ENCODE assay signal across 8 cellular contexts in genomic region chrX:45710081-45710801, GRCh38.
DNase-seq lines count a peak whose midpoint lies in the region; ATAC-seq and TF ChIP-seq lines count a peak whose summit lies in the region.

No MANE protein-coding gene starts in this region.

- DNase-seq in Calu3 = peak; percentile 32
- peak; percentile 96 for DNase-seq in IMR-90
- peak; percentile 66 for DNase-seq in adipocyte (ENCODE audit: low read depth)
- DNase-seq in stimulated activated CD4-positive, alpha-beta T cell treated with anti-CD3 and anti-CD28 coated beads, Interleukin-2, amount 100 ng/mL, for 4 hours (ENCODE audit: low read depth) = peak; percentile 11
- DNase-seq in right lobe of liver = no peak
- DNase-seq in cerebellum (ENCODE audit: low spot score) = no peak
- no peak for DNase-seq in NCI-H345 (lab: John Stamatoyannopoulos, UW)

- H4K91ac ChIP-seq in IMR-90 (ENCODE audit: insufficient read depth, low read depth, low read length) = peak overlapping the region; percentile 80

- BruUV-seq in Calu3 (replicated peaks; lab: Mats Ljungman, UMichigan) (no TSS peak), IMR-90 (replicated peaks; lab: Mats Ljungman, UMichigan) (no TSS peak)

- peak overlapping the region; percentile 95 for H2BK20ac ChIP-seq in IMR-90 (ENCODE audit: low read depth, low read length)

- H3K79me1 ChIP-seq in IMR-90 (ENCODE audit: low read depth in 1 of 2, low read length in 2 of 2) = peaks cover 4 to 16% of the 10 kb centered on the region in 2 experiments; a peak in 2 of 4 replicates

- peaks cover 13% of the 10 kb centered on the region for H3K4me1 ChIP-seq in IMR-90 (ENCODE audit: control insufficient read depth, insufficient read depth, low read length)
- peaks cover 50% of the 10 kb centered on the region for H3K4me1 ChIP-seq in adipocyte (ENCODE audit: control insufficient read depth, insufficient read depth, low read length)
- no peaks in the 10 kb centered on the region for H3K4me1 ChIP-seq in right lobe of liver

- H3K23ac ChIP-seq in IMR-90 (ENCODE audit: low read depth, low read length) = peak overlapping the region; percentile 98

- no peaks in the 10 kb centered on the region for H3K27me3 ChIP-seq in IMR-90 (ENCODE audit: control insufficient read depth, insufficient read depth, low read length)
- H3K27me3 ChIP-seq in adipocyte (replicated peaks; ENCODE audit: control insufficient read depth, insufficient read depth, low read length) = no peaks in the 10 kb centered on the region
- no peaks in the 10 kb centered on the region for H3K27me3 ChIP-seq in right lobe of liver

- H2BK15ac ChIP-seq in IMR-90 (ENCODE audit: low read depth, low read length) = peak overlapping the region; percentile 24; the same call in 2 of the 3 replicates

- peak overlapping the region; percentile 27; the same call in 1 of the 2 replicates for H4K5ac ChIP-seq in IMR-90 (ENCODE audit: low read depth, low read length)

- no peaks in the 10 kb centered on the region for H3K9me3 Mint-ChIP-seq in Calu3 (ENCODE audit: low read depth, unreplicated experiment)

- ATAC-seq in GM21529 (IDR thresholded peaks at IDR 0.05; ENCODE audit: unreplicated experiment) = peak; percentile 91
- peak; percentile 71 for ATAC-seq in IMR-90 (ENCODE audit: low read depth)
- no peak for ATAC-seq in right lobe of liver

- peak overlapping the region; percentile 7; the same call in 1 of the 2 replicates for H3K9ac ChIP-seq in IMR-90 (ENCODE audit: low read depth, low read length)
- H3K9ac ChIP-seq in adipocyte (ENCODE audit: low read length) = peak overlapping the region; percentile 74

- H2AK9ac ChIP-seq in IMR-90 (replicated peaks; ENCODE audit: low read depth, low read length, poor library complexity) = peak overlapping the region; percentile 71

- H3K14ac ChIP-seq in IMR-90 (replicated peaks; ENCODE audit: low read depth, low read length) = peak overlapping the region; percentile 79

- no peak for TF ChIP-seq CTCF in Calu3 (IDR thresholded peaks at IDR 0.05; ENCODE audit: unreplicated experiment)
- TF ChIP-seq CTCF in IMR-90 (conservative IDR thresholded peaks at IDR 0.05; ENCODE audit: low read depth, low read length) = no peak
- no peak for TF ChIP-seq CTCF in right lobe of liver (IDR thresholded peaks at IDR 0.05)

- H3K9me3 ChIP-seq in IMR-90 (ENCODE audit: control insufficient read depth, insufficient read depth, low read length) = no peaks in the 10 kb centered on the region
- H3K9me3 ChIP-seq in adipocyte (ENCODE audit: control insufficient read depth, low read length) = no peaks in the 10 kb centered on the region
- no peaks in the 10 kb centered on the region for H3K9me3 ChIP-seq in right lobe of liver

- H3K27me3 Mint-ChIP-seq in Calu3 (ENCODE audit: unreplicated experiment) = no peaks in the 10 kb centered on the region

- H3K56ac ChIP-seq in IMR-90 (ENCODE audit: extremely low read depth, insufficient read depth, low read length) = peak overlapping the region; percentile 84

- intact Hi-C loops in Calu3 (cut with micrococcal nuclease; ENCODE audit: unreplicated experiment) = no loop called here
- intact Hi-C loops in IMR-90 (cut with micrococcal nuclease) = loop anchor here (1.0 to 2.0 kb wide), 3 partner anchors 41 to 231 kb away; no protein-coding TSS in a partner anchor
- intact Hi-C loops in right lobe of liver (cut with DNase I) = no loop called here

- TF ChIP-seq POLR2A in IMR-90 (IDR thresholded peaks at IDR 0.05; ENCODE audit: low read depth, low read length) (no peak), right lobe of liver (IDR thresholded peaks at IDR 0.05) (no peak)

- H3K4me3 ChIP-seq in IMR-90 (ENCODE audit: insufficient read depth, low read depth, low read length) (no peak overlapping the region), adipocyte (ENCODE audit: low read length) (no peak overlapping the region), right lobe of liver (no peak overlapping the region)

- no peak overlapping the region for H2AFZ ChIP-seq in IMR-90 (replicated peaks; ENCODE audit: low read length, poor library complexity)

- H4K8ac ChIP-seq in IMR-90 (ENCODE audit: low read depth in 2 of 2, low read length in 2 of 2) = peak overlapping the region; percentile 21 to 92

- no peaks in the 10 kb centered on the region for H3K9me1 ChIP-seq in IMR-90 (ENCODE audit: insufficient read depth, low read length)

- H3K27ac ChIP-seq in IMR-90 (ENCODE audit: insufficient read depth, low read length) (peak overlapping the region; percentile 58), right lobe of liver (no peak overlapping the region)

- WGBS in IMR-90 (ENCODE audit: extremely low coverage in 2 of 2, insufficient read length in 1 of 2), 2 experiments = no CpG with 5 or more reads among the region's 2 CpGs
- WGBS in right lobe of liver (ENCODE audit: insufficient coverage, low coverage, low lambda C conversion rate, missing lambda C conversion rate) = 24% methylated on average over 2 of the region's 2 CpGs

- in situ Hi-C loops in IMR-90 (cut with MboI; ENCODE audit: low sequenced_read_pairs) = no loop called here

- H3K4ac ChIP-seq in IMR-90 (ENCODE audit: low read depth, low read length) = peak overlapping the region; percentile 93

- H3K36me3 ChIP-seq in IMR-90 (ENCODE audit: control insufficient read depth, insufficient read depth, low read length) (no peaks in the 10 kb centered on the region), adipocyte (ENCODE audit: control insufficient read depth, insufficient read depth, low read length, severe bottlenecking) (no peaks in the 10 kb centered on the region), right lobe of liver (no peaks in the 10 kb centered on the region)

- dilution Hi-C loops in IMR-90 (cut with HindIII; ENCODE audit: low sequenced_read_pairs, unreplicated experiment) = no loop called here

- H4K20me1 ChIP-seq in IMR-90 (ENCODE audit: insufficient read depth, low read length) = no peaks in the 10 kb centered on the region

- POLR2A ChIA-PET in IMR-90 (lab: Charles Lee; ENCODE audit: unreplicated experiment) = interaction anchor here (0.6 to 1.5 kb wide), 2 partner anchors 60 to 123 kb away, joined by 3 to 7 read pairs; no protein-coding TSS in a partner anchor

- peak overlapping the region; percentile 25 for H2AK5ac ChIP-seq in IMR-90 (ENCODE audit: low read depth, low read length)

- H3K27ac Mint-ChIP-seq in Calu3 (ENCODE audit: unreplicated experiment) = peak overlapping the region; percentile 88

- peak overlapping the region; percentile 40 for H3K4me3 Mint-ChIP-seq in Calu3 (ENCODE audit: low read depth, unreplicated experiment)

- H3K36me3 Mint-ChIP-seq in Calu3 (ENCODE audit: insufficient read depth, unreplicated experiment) = peaks cover 6% of the 10 kb centered on the region

- CTCF ChIA-PET in Calu3 (lab: Charles Lee) = interaction anchor here (1.1 to 1.6 kb wide), 2 partner anchors 13 to 195 kb away, joined by 4 to 6 read pairs; no protein-coding TSS in a partner anchor
- CTCF ChIA-PET in IMR-90 (lab: Yijun Ruan, JAX) = interaction anchor here (0.6 to 0.9 kb wide), 3 partner anchors 41 to 388 kb away, joined by 3 read pairs; no protein-coding TSS in a partner anchor

- peak overlapping the region; percentile 98 for H2BK5ac ChIP-seq in IMR-90 (ENCODE audit: low read depth, low read length, poor library complexity, severe bottlenecking)

- TF ChIP-seq RAD21 in IMR-90 (IDR thresholded peaks at IDR 0.05; ENCODE audit: low read length) = no peak

- peak overlapping the region; percentile 10; the same call in 1 of the 2 replicates for H3K4me2 ChIP-seq in IMR-90 (ENCODE audit: low read depth, low read length)

- peak overlapping the region; percentile 69 for H3K18ac ChIP-seq in IMR-90 (ENCODE audit: low read depth, low read length)

- H2BK120ac ChIP-seq in IMR-90 (ENCODE audit: low read depth, low read length) = peak overlapping the region; percentile 100

- H3K4me1 Mint-ChIP-seq in Calu3 (ENCODE audit: low read depth, unreplicated experiment) = peaks cover 43% of the 10 kb centered on the region

TF ChIP-seq in IMR-90, 13 proteins besides CTCF, POLR2A, EP300 and RAD21:
- TF ChIP-seq MAZ (IDR thresholded peaks at IDR 0.05; ENCODE audit: borderline replicate concordance, low read depth, low read length) (no peak), BHLHE40 (IDR thresholded peaks at IDR 0.05; ENCODE audit: low read depth, low read length) (peak; percentile 32; the same call in 1 of the 2 replicates), FOS (IDR thresholded peaks at IDR 0.05; ENCODE audit: low read depth, low read length) (peak; percentile 33; the same call in 1 of the 2 replicates)

Comparison
In these comparisons a context has a peak if more than half of its experiments do, and no peak if none do; other contexts are left out.
1. DNase-seq: peak in Calu3 (single experiment), IMR-90 (single experiment), adipocyte (single experiment) and stimulated activated CD4-positive, alpha-beta T cell treated with anti-CD3 and anti-CD28 coated beads, Interleukin-2, amount 100 ng/mL, for 4 hours (single experiment); none in right lobe of liver (0 of 3), cerebellum (single experiment) and NCI-H345 (single experiment).
2. ATAC-seq: peak in GM21529 (single experiment) and IMR-90 (single experiment); none in right lobe of liver (0 of 4).